12 cellular contexts compared by ENCODE assay signal in genomic region chr16:87297407-87297806, GRCh38. TPM values are rescaled to one million over a fixed set of nuclear protein-coding genes. Genes with fewer than 3 reads are reported as not detected.
DNase-seq lines count a peak whose midpoint lies in the region; ATAC-seq and TF ChIP-seq lines count a peak whose summit lies in the region.
"Had no signal": no experiment of that assay in that cellular context is flagged by ENCODE, and none has a peak within 500 bp of the region (broad histone marks: within the 10 kb centered on the region; RNA-seq: fewer than 3 reads in every experiment).

No MANE protein-coding gene starts in this region.

- no peak overlapping the region for H3K4me3 ChIP-seq in right atrium auricular region
- no peak overlapping the region for H3K4me3 ChIP-seq in Panc1 (ENCODE audit: low read depth in 2 of 2, low read length in 2 of 2)
- H3K4me3 ChIP-seq in neuronal stem cell (ENCODE audit: low read length in 2 of 2): no peak overlapping the region
- H3K4me3 ChIP-seq: GM12878, GM23338 had no signal

- peak overlapping the region; percentile 60 for H3K18ac ChIP-seq in neuronal stem cell (ENCODE audit: low read length)

- peak overlapping the region; percentile 55 for H2BK5ac ChIP-seq in neuronal stem cell (ENCODE audit: low read length)

- no peak overlapping the region for H3K14ac ChIP-seq in neuronal stem cell (ENCODE audit: low read length)

- H2BK15ac ChIP-seq in neuronal stem cell (ENCODE audit: low read length): peak overlapping the region; percentile 75

- POLR2A ChIA-PET in Panc1 (lab: Charles Lee): no interaction called here

- no peak overlapping the region for H4K91ac ChIP-seq in neuronal stem cell (ENCODE audit: low read depth, low read length, poor library complexity)

- H2AK5ac ChIP-seq in neuronal stem cell (ENCODE audit: low read depth, low read length): peak overlapping the region; percentile 78

- no peak overlapping the region for H2AFZ ChIP-seq in neuronal stem cell (ENCODE audit: low read length)
- H2AFZ ChIP-seq: GM23338 had no signal

- CTCF ChIA-PET in Panc1 (lab: Charles Lee): no interaction called here

- WGBS in neuronal stem cell (ENCODE audit: extremely low coverage in 2 of 2, insufficient read length in 2 of 2, insufficient replicate concordance in 1 of 2), 2 donors: no CpG with 5 or more reads among the region's 5 CpGs

- H3K4ac ChIP-seq in neuronal stem cell (ENCODE audit: low read length): no peak overlapping the region

- no peak overlapping the region for H3K9ac ChIP-seq in neuronal stem cell (ENCODE audit: low read depth, low read length, poor library complexity)

- no peaks in the 10 kb centered on the region for H3K79me1 ChIP-seq in neuronal stem cell (ENCODE audit: low read depth, low read length)

- H4K8ac ChIP-seq in neuronal stem cell (ENCODE audit: low read depth, low read length): peak overlapping the region; percentile 92

- H3K36me3 ChIP-seq in right atrium auricular region (no peaks in the 10 kb centered on the region), Panc1 (ENCODE audit: control insufficient read depth, insufficient read depth, low read length) (no peaks in the 10 kb centered on the region), neuronal stem cell (replicated peaks in 1 of 2; ENCODE audit: control insufficient read depth in 2 of 2, insufficient read depth in 2 of 2, low read length in 2 of 2) (peaks cover 0 to 3% of the 10 kb centered on the region in 2 donors)

- H3K9me3 ChIP-seq in right atrium auricular region: no peaks in the 10 kb centered on the region
- H3K9me3 ChIP-seq in Panc1 (ENCODE audit: control insufficient read depth, insufficient read depth, low read depth, low read length): no peaks in the 10 kb centered on the region
- H3K9me3 ChIP-seq in neuronal stem cell (replicated peaks in 1 of 2; ENCODE audit: control insufficient read depth in 2 of 2, insufficient read depth in 1 of 2, low read depth in 1 of 2, low read length in 2 of 2): peaks cover 0 to 1% of the 10 kb centered on the region in 2 donors

- intact Hi-C loops in cardiac septum (cut with DNase I): no loop called here
- intact Hi-C loops in Panc1 (cut with micrococcal nuclease; ENCODE audit: unreplicated experiment): no loop called here

- H3K4me2 ChIP-seq in neuronal stem cell (ENCODE audit: insufficient read depth, low read length, poor library complexity, severe bottlenecking): no peak overlapping the region
- H3K4me2 ChIP-seq: GM23338 had no signal

- H2BK12ac ChIP-seq in neuronal stem cell (ENCODE audit: low read length): peak overlapping the region; percentile 77

- TF ChIP-seq CTCF in right atrium auricular region (IDR thresholded peaks at IDR 0.05) (no peak), Panc1 (IDR thresholded peaks at IDR 0.05) (no peak)

- no TSS peak for BruUV-seq in Panc1 (replicated peaks; lab: Mats Ljungman, UMichigan)

- H3K23ac ChIP-seq in neuronal stem cell (ENCODE audit: low read depth, low read length, poor library complexity): peak overlapping the region; percentile 2

- in situ Hi-C loops in Panc1 (cut with HindIII; ENCODE audit: low pct_unique_long_range_greater_than_20kb, low sequenced_read_pairs): no loop called here

- H3K27me3 ChIP-seq in right atrium auricular region (no peaks in the 10 kb centered on the region), Panc1 (ENCODE audit: control insufficient read depth, insufficient read depth, low read length) (no peaks in the 10 kb centered on the region), neuronal stem cell (ENCODE audit: control insufficient read depth in 3 of 3, insufficient read depth in 3 of 3, low read depth in 1 of 3, low read length in 3 of 3) (no peaks in the 10 kb centered on the region)

- H3K27ac ChIP-seq in right atrium auricular region (no peak overlapping the region), Panc1 (ENCODE audit: low read length) (no peak overlapping the region), neuronal stem cell (replicated peaks; ENCODE audit: low read length) (no peak overlapping the region)
- H3K27ac ChIP-seq: C4-2B had no signal

- ATAC-seq in Panc1: peak; percentile 34; the same call in 1 of the 2 replicates
- ATAC-seq in GM18868 (IDR thresholded peaks at IDR 0.05; ENCODE audit: unreplicated experiment): no peak

- H2BK120ac ChIP-seq in neuronal stem cell (ENCODE audit: low read depth, low read length): no peak overlapping the region

- peak; percentile 68 for DNase-seq in cardiac septum (ENCODE audit: low spot score)
- no peak for DNase-seq in right atrium auricular region (ENCODE audit: low spot score)
- DNase-seq in Panc1 (ENCODE audit: low read depth, low spot score): no peak
- DNase-seq in neuronal stem cell (ENCODE audit: low spot score): no peak
- DNase-seq in activated T-cell treated with anti-CD3 and anti-CD28 coated beads, Interleukin-2, amount 50 U/mL, for 48 hours: no peak
- DNase-seq in NCI-H2029 (lab: John Stamatoyannopoulos, UW): no peak
- DNase-seq: CD4-positive, alpha-beta memory T cell; DMS79 had no signal

- H3K4me1 ChIP-seq in right atrium auricular region (no peaks in the 10 kb centered on the region), Panc1 (ENCODE audit: control insufficient read depth, insufficient read depth, low read length) (no peaks in the 10 kb centered on the region), neuronal stem cell (ENCODE audit: control insufficient read depth in 2 of 2, insufficient read depth in 1 of 2, low read depth in 1 of 2, low read length in 2 of 2) (no peaks in the 10 kb centered on the region)

RNA-seq across cellular contexts. Expression of gene C16orf95, which starts 19.8 kb away (rescaled TPM):
- total RNA-seq in cardiac septum: 3.2 TPM
- total RNA-seq in right atrium auricular region: 1 to 10 TPM in 1 of 2 donors, under 1 TPM in 1; 0.59 to 2.4 TPM
- 6.0 TPM for total RNA-seq in Panc1 (2021; ENCODE audit: unreplicated experiment)
- 10.0 TPM for polyA plus RNA-seq in Panc1 (2012; ENCODE audit: insufficient read length)
- 4.5 TPM for polyA plus RNA-seq in neuronal stem cell (2013, experiment 1 of 2)
- 4.9 TPM for polyA plus RNA-seq in neuronal stem cell (2013, experiment 2 of 2)
